ENCODE assay signal across 9 cellular contexts in the genomic region with DNA sequence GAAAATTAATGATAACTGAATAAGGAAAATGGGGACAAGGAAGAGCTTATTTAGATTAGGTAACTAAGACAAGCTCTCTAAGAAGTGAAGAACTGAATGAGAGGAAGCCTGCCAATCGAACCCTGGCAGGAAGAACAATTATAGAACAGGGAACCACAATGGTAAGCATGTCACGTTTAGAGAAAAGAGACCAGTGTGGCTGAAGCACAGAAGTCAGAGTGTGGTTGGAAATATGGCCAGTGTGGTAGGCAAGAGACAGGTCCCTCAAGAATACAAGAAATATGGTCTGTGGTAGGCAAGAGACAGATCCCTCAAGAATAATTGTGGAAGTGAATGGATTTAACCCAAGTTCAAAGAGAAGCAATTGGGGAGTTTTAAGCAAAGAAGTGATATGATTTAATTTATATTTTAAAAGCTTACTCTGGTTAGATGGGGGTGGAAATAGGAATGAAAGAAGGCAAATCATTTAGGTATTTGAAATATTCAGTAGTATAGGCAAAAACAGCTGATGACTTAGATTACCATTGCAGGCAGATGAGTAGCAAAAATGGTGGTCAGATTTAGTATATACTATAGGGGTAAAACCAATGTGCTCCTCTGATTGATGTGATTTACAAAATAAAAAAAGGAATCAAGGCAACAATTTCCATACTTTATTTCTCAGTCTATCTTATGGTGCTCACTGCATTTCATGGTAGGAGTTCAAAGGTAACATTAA. TPM values are rescaled to one million over a fixed set of nuclear protein-coding genes. Genes with fewer than 3 reads are reported as not detected.
A peak's percentile ranks its signal among the peaks of the same experiment; 100 is the strongest.
DNase-seq lines count a peak whose midpoint lies in the region; ATAC-seq lines count a peak whose summit lies in the region.
"Had no signal": no experiment of that assay in that cellular context is flagged by ENCODE, and none has a peak within 500 bp of the region (broad histone marks: within the 10 kb centered on the region; RNA-seq: fewer than 3 reads in every experiment).

No MANE protein-coding gene starts in this region.

- ATAC-seq in HG02759 (IDR thresholded peaks at IDR 0.05; ENCODE audit: unreplicated experiment) (peak; percentile 80), left ventricle myocardium superior (no peak)

- peaks cover 17% of the 10 kb centered on the region for H3K9me3 Mint-ChIP-seq in activated naive CD4-positive, alpha-beta T cell treated with anti-CD3 and anti-CD28 coated beads, Interleukin-2, amount 50 U/mL, for 24 hours
- H3K9me3 Mint-ChIP-seq in stimulated activated naive CD8-positive, alpha-beta T cell treated with anti-CD3 and anti-CD28 coated beads, Interleukin-15, Interleukin-2, amounts not matched to agents 100 ng/mL and 50 ng/mL, for 24 hours = peaks cover 8% of the 10 kb centered on the region

- H3K4me1 Mint-ChIP-seq in activated naive CD4-positive, alpha-beta T cell treated with anti-CD3 and anti-CD28 coated beads, Interleukin-2, amount 50 U/mL, for 24 hours = peaks cover 62% of the 10 kb centered on the region
- H3K4me1 Mint-ChIP-seq in stimulated activated naive CD8-positive, alpha-beta T cell treated with anti-CD3 and anti-CD28 coated beads, Interleukin-15, Interleukin-2, amounts not matched to agents 100 ng/mL and 50 ng/mL, for 24 hours (ENCODE audit: low read depth) = peaks cover 49% of the 10 kb centered on the region

- peaks cover 28% of the 10 kb centered on the region for H3K36me3 Mint-ChIP-seq in activated naive CD4-positive, alpha-beta T cell treated with anti-CD3 and anti-CD28 coated beads, Interleukin-2, amount 50 U/mL, for 24 hours
- peaks cover 47% of the 10 kb centered on the region for H3K36me3 Mint-ChIP-seq in stimulated activated naive CD8-positive, alpha-beta T cell treated with anti-CD3 and anti-CD28 coated beads, Interleukin-15, Interleukin-2, amounts not matched to agents 100 ng/mL and 50 ng/mL, for 24 hours (ENCODE audit: low read depth)

- no peak for DNase-seq in activated naive CD4-positive, alpha-beta T cell (lab: John Stamatoyannopoulos, UW)
- DNase-seq in Kasumi-1 (lab: John Stamatoyannopoulos, UW) = peak; percentile 80 to 93
- DNase-seq in left ventricle myocardium superior = no peak
- DNase-seq in activated effector memory CD4-positive, alpha-beta T cell treated with anti-CD3 and anti-CD28 coated beads, Interleukin-2, amount 50 U/mL, for 16 hours = no peak
- DNase-seq in NCI-H1092 treated with DMSO at 0.1 percent for 48 hours (lab: John Stamatoyannopoulos, UW) = no peak
- DNase-seq: stomach had no signal

- H3K27me3 Mint-ChIP-seq in activated naive CD4-positive, alpha-beta T cell treated with anti-CD3 and anti-CD28 coated beads, Interleukin-2, amount 50 U/mL, for 24 hours = no peaks in the 10 kb centered on the region
- no peaks in the 10 kb centered on the region for H3K27me3 Mint-ChIP-seq in stimulated activated naive CD8-positive, alpha-beta T cell treated with anti-CD3 and anti-CD28 coated beads, Interleukin-15, Interleukin-2, amounts not matched to agents 100 ng/mL and 50 ng/mL, for 24 hours

- H3K27ac Mint-ChIP-seq in activated naive CD4-positive, alpha-beta T cell treated with anti-CD3 and anti-CD28 coated beads, Interleukin-2, amount 50 U/mL, for 24 hours = peak overlapping the region; percentile 75
- peak overlapping the region; percentile 70 for H3K27ac Mint-ChIP-seq in stimulated activated naive CD8-positive, alpha-beta T cell treated with anti-CD3 and anti-CD28 coated beads, Interleukin-15, Interleukin-2, amounts not matched to agents 100 ng/mL and 50 ng/mL, for 24 hours

- intact Hi-C loops in left ventricle myocardium superior (cut with micrococcal nuclease) = no loop called here

- H3K4me3 Mint-ChIP-seq in activated naive CD4-positive, alpha-beta T cell treated with anti-CD3 and anti-CD28 coated beads, Interleukin-2, amount 50 U/mL, for 24 hours = peak overlapping the region; percentile 56
- H3K4me3 Mint-ChIP-seq in stimulated activated naive CD8-positive, alpha-beta T cell treated with anti-CD3 and anti-CD28 coated beads, Interleukin-15, Interleukin-2, amounts not matched to agents 100 ng/mL and 50 ng/mL, for 24 hours = peak overlapping the region; percentile 21

RNA-seq across cellular contexts. Expression of a gene that starts 38.8 kb away (rescaled TPM):
- not detected for total RNA-seq in left ventricle myocardium superior

Comparison
In these comparisons a context has a peak if more than half of its experiments do, and no peak if none do; other contexts are left out.
1. DNase-seq: peak in Kasumi-1 (2 of 2); none in activated naive CD4-positive, alpha-beta T cell (0 of 4), left ventricle myocardium superior (single experiment), activated effector memory CD4-positive, alpha-beta T cell treated with anti-CD3 and anti-CD28 coated beads, Interleukin-2, amount 50 U/mL, for 16 hours (single experiment) and NCI-H1092 treated with DMSO at 0.1 percent for 48 hours (single experiment).